In the genomic region with DNA sequence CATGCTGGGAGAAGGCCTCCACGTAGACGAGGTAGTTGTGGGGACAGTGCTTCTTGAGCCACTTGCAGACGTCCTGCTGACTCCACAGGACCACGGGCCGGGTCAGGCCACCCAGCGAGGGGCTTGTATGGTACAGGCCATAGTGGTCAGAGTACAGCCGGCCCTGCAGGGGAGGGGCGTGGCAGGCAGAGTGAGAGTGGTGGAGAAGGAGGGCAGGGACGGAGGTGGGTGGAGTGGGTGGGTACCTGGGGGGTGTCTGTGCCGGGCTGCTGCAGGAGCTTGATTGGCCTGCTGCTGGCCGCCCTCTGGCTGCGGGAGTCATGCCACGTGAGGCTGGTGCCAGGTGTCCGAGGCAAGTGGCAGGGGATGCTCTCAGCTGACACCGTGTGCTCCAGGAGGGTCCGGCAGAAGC, we compare ENCODE assay signal across 1 cellular context.
TF ChIP-seq lines count a peak whose summit lies in the region.

No MANE protein-coding gene starts in this region.

TF ChIP-seq in H1, 55 proteins besides CTCF, POLR2A, EP300 and RAD21:
- TF ChIP-seq CBX8 (IDR thresholded peaks at IDR 0.05; ENCODE audit: borderline replicate concordance, low read depth, low read length) (no peak), MAX (IDR thresholded peaks at IDR 0.05) (no peak), BRCA1 (IDR thresholded peaks at IDR 0.05; ENCODE audit: low read depth, low read length) (no peak), CEBPB (IDR thresholded peaks at IDR 0.05; ENCODE audit: low read depth, low read length) (no peak), POU5F1 (IDR thresholded peaks at IDR 0.05; ENCODE audit: low read depth, low read length) (no peak), HDAC2 (IDR thresholded peaks at IDR 0.05; ENCODE audit: borderline replicate concordance in 1 of 2, low read depth in 2 of 2, low read length in 2 of 2) (no peak), JUND (IDR thresholded peaks at IDR 0.05; ENCODE audit: low read length) (no peak), KDM5A (IDR thresholded peaks at IDR 0.05; ENCODE audit: low read length) (no peak), SRF (IDR thresholded peaks at IDR 0.05; ENCODE audit: low read depth, low read length) (no peak), PHF8 (conservative IDR thresholded peaks at IDR 0.05; ENCODE audit: low read depth, low read length) (no peak), USF2 (IDR thresholded peaks at IDR 0.05; ENCODE audit: low read length) (no peak), RFX5 (IDR thresholded peaks at IDR 0.05; ENCODE audit: borderline replicate concordance, low read depth, low read length) (no peak), RNF2 (IDR thresholded peaks at IDR 0.05; ENCODE audit: borderline replicate concordance, low read depth, low read length, missing control alignments, poor library complexity, severe bottlenecking) (no peak), EGR1 (IDR thresholded peaks at IDR 0.05; ENCODE audit: borderline replicate concordance, low read depth, low read length) (no peak), TCF12 (IDR thresholded peaks at IDR 0.05; ENCODE audit: low read depth, low read length) (no peak), JUN (IDR thresholded peaks at IDR 0.05; ENCODE audit: low read depth, low read length) (no peak), CHD1 (IDR thresholded peaks at IDR 0.05; ENCODE audit: low read depth, low read length) (no peak), ZNF274 (IDR thresholded peaks at IDR 0.05; ENCODE audit: borderline replicate concordance, extremely low read depth, low read length) (no peak), GABPA (IDR thresholded peaks at IDR 0.05; ENCODE audit: borderline replicate concordance, insufficient read depth, low read length) (no peak)
